7 cellular contexts compared by ENCODE assay signal in the genomic region with DNA sequence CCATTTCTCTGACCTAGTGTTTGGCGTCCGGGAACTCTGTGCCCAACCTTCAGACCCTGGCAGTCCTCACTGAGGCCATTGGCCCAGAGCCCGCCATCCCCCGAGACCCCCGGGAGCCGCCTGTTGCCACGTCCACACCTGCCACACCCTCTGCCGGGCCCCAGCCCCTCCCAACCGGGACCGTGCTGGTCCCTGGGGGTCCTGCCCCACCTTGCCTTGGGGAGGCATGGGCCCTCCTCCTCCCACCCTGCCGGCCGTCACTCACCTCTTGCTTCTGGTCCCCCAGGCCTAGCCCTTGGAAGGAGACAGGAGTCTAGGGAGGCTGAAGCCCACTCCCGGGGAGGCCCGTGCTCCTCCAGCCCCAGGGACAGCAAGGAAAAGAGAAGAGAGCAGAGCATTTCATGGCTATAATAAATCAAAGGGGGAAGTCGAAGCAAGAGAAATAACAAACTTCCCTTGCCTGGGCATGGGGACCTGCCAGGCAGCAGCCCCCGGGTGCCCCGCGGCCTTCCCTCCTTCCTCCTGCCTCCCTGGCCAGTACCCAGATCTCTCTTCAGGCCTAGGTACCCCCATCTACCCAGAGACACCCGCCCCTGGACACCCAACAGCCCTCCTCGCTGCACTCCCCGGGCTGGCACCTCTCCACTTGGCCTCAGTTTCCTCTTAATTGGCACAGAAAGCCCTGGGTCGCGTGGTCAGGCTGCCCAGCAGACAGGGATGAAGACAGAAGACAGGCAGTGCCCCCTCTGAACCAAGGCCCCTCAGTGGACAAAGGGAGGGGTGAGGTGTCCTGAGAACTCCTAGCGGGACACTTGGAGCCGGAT. TPM values are rescaled to one million over a fixed set of nuclear protein-coding genes. Genes with fewer than 3 reads are reported as not detected.
DNase-seq lines count a peak whose midpoint lies in the region; TF ChIP-seq lines count a peak whose summit lies in the region.
"Had no signal": no experiment of that assay in that cellular context is flagged by ENCODE, and none has a peak within 500 bp of the region (broad histone marks: within the 10 kb centered on the region; RNA-seq: fewer than 3 reads in every experiment).

No MANE protein-coding gene starts in this region.

- H3K9me3 ChIP-seq in esophagus muscularis mucosa: no peaks in the 10 kb centered on the region
- no peaks in the 10 kb centered on the region for H3K9me3 ChIP-seq in thymus (ENCODE audit: control insufficient read depth)

- H3K4me1 ChIP-seq in esophagus muscularis mucosa: peaks cover 13 to 39% (median 25%) of the 10 kb centered on the region in 4 donors
- H3K4me1 ChIP-seq in thymus (ENCODE audit: control insufficient read depth, insufficient read depth, low read length): peaks cover 20% of the 10 kb centered on the region

- TF ChIP-seq CTCF in esophagus muscularis mucosa (IDR thresholded peaks at IDR 0.05): no peak

- 81% methylated on average over 20 of the region's 25 CpGs for WGBS in esophagus muscularis mucosa
- 65% methylated on average over 25 of the region's 25 CpGs for WGBS in thymus

- intact Hi-C loops in esophagus muscularis mucosa (cut with DNase I): no loop called here

- H3K27me3 Mint-ChIP-seq in activated CD4-positive, alpha-beta T cell treated with anti-CD3 and anti-CD28 coated beads, Interleukin-2, amount 10 ng/mL, durations not matched to agents 7 days and 5 days: no peaks in the 10 kb centered on the region

- H3K27me3 ChIP-seq in esophagus muscularis mucosa (no peaks in the 10 kb centered on the region), thymus (ENCODE audit: control insufficient read depth, insufficient read depth) (no peaks in the 10 kb centered on the region)

- no peak for DNase-seq in activated CD4-positive, alpha-beta T cell treated with anti-CD3 and anti-CD28 coated beads, Interleukin-2, amount 10 ng/mL, durations not matched to agents 7 days and 5 days
- DNase-seq in activated CD4-positive, alpha-beta T cell treated with anti-CD3 and anti-CD28 coated beads for 48 hours: no peak
- DNase-seq in esophagus muscularis mucosa (ENCODE audit: extremely low spot score): no peak
- DNase-seq in HuH-7.5 (ENCODE audit: low spot score): no peak
- DNase-seq in stimulated activated CD4-positive, alpha-beta T cell treated with anti-CD3 and anti-CD28 coated beads, Interleukin-4, amount 100 ng/mL, for 4 hours: no peak
- DNase-seq: NCI-H146 had no signal

- no peaks in the 10 kb centered on the region for H3K36me3 Mint-ChIP-seq in activated CD4-positive, alpha-beta T cell treated with anti-CD3 and anti-CD28 coated beads, Interleukin-2, amount 10 ng/mL, durations not matched to agents 7 days and 5 days (ENCODE audit: low read depth)

- H3K27ac Mint-ChIP-seq in activated CD4-positive, alpha-beta T cell treated with anti-CD3 and anti-CD28 coated beads, Interleukin-2, amount 10 ng/mL, durations not matched to agents 7 days and 5 days: peak overlapping the region; percentile 94

- CTCF ChIA-PET in activated CD4-positive, alpha-beta T cell treated with anti-CD3 and anti-CD28 coated beads, Interleukin-2, amount 10 ng/mL, durations not matched to agents 7 days and 5 days (lab: Charles Lee): interaction anchor here (0.6 to 1.3 kb wide), 3 partner anchors 9 to 547 kb away, joined by 3 read pairs; no protein-coding TSS in a partner anchor

- no peaks in the 10 kb centered on the region for H3K9me3 Mint-ChIP-seq in activated CD4-positive, alpha-beta T cell treated with anti-CD3 and anti-CD28 coated beads, Interleukin-2, amount 10 ng/mL, durations not matched to agents 7 days and 5 days

- TF ChIP-seq POLR2A in esophagus muscularis mucosa (IDR thresholded peaks at IDR 0.05; ENCODE audit: low read depth): no peak

- no peak overlapping the region for H3K4me3 Mint-ChIP-seq in activated CD4-positive, alpha-beta T cell treated with anti-CD3 and anti-CD28 coated beads, Interleukin-2, amount 10 ng/mL, durations not matched to agents 7 days and 5 days

- H3K36me3 ChIP-seq in esophagus muscularis mucosa: no peaks in the 10 kb centered on the region
- H3K36me3 ChIP-seq in thymus (ENCODE audit: control insufficient read depth, insufficient read depth): no peaks in the 10 kb centered on the region

- no peak for TF ChIP-seq EP300 in esophagus muscularis mucosa (IDR thresholded peaks at IDR 0.05)

- POLR2A ChIA-PET in activated CD4-positive, alpha-beta T cell treated with anti-CD3 and anti-CD28 coated beads, Interleukin-2, amount 10 ng/mL, durations not matched to agents 7 days and 5 days (lab: Charles Lee): no interaction called here

- H3K27ac ChIP-seq in esophagus muscularis mucosa (replicated peaks in 1 of 4) (peak overlapping the region; percentile 63 to 81 (median 78)), thymus (ENCODE audit: low read depth) (peak overlapping the region; percentile 85)

- H3K4me3 ChIP-seq in esophagus muscularis mucosa (peak overlapping the region in 3 of 4 donors; percentile 7 to 31 (median 20)), thymus (ENCODE audit: low read length) (no peak overlapping the region)

- H3K4me1 Mint-ChIP-seq in activated CD4-positive, alpha-beta T cell treated with anti-CD3 and anti-CD28 coated beads, Interleukin-2, amount 10 ng/mL, durations not matched to agents 7 days and 5 days: peaks cover 44% of the 10 kb centered on the region

RNA-seq across cellular contexts. Expression of gene SLC39A13, which starts 13.0 kb away (rescaled TPM):
- 10 to 100 TPM; 22.4 to 28.1 TPM for total RNA-seq in activated CD4-positive, alpha-beta T cell treated with anti-CD3 and anti-CD28 coated beads, Interleukin-2, amount 10 ng/mL, durations not matched to agents 7 days and 5 days
- total RNA-seq in esophagus muscularis mucosa: 100 to 1,000 TPM in 2 of 4 donors, 10 to 100 TPM in 2; 91.9 to 251 (median 129) TPM
- 37.1 TPM for polyA plus RNA-seq in thymus

RNA-seq across cellular contexts. Expression of gene SPI1, which starts 17.1 kb away (rescaled TPM):
- not detected for total RNA-seq in activated CD4-positive, alpha-beta T cell treated with anti-CD3 and anti-CD28 coated beads, Interleukin-2, amount 10 ng/mL, durations not matched to agents 7 days and 5 days
- total RNA-seq in esophagus muscularis mucosa: 10 to 100 TPM; 17.6 to 34.6 (median 20.5) TPM
- 40.0 TPM for polyA plus RNA-seq in thymus

RNA-seq across cellular contexts. Expression of gene PSMC3, which starts 30.8 kb away (rescaled TPM):
- 100 to 1,000 TPM; 153 to 162 TPM for total RNA-seq in activated CD4-positive, alpha-beta T cell treated with anti-CD3 and anti-CD28 coated beads, Interleukin-2, amount 10 ng/mL, durations not matched to agents 7 days and 5 days
- total RNA-seq in esophagus muscularis mucosa: 100 to 1,000 TPM; 163 to 197 (median 182) TPM
- 104 TPM for polyA plus RNA-seq in thymus

RNA-seq across cellular contexts. Expression of gene MYBPC3, which starts 42.9 kb away (rescaled TPM):
- total RNA-seq in activated CD4-positive, alpha-beta T cell treated with anti-CD3 and anti-CD28 coated beads, Interleukin-2, amount 10 ng/mL, durations not matched to agents 7 days and 5 days: not detected
- under 1 TPM in 2 of 4 donors, not detected in 2; 0.06 to 0.17 TPM for total RNA-seq in esophagus muscularis mucosa
- polyA plus RNA-seq in thymus: 0.55 TPM

RNA-seq across cellular contexts. Expression of gene RAPSN, which starts 53.5 kb away (rescaled TPM):
- under 1 TPM; 0.48 to 0.50 TPM for total RNA-seq in activated CD4-positive, alpha-beta T cell treated with anti-CD3 and anti-CD28 coated beads, Interleukin-2, amount 10 ng/mL, durations not matched to agents 7 days and 5 days
- total RNA-seq in esophagus muscularis mucosa: 1 to 10 TPM in 1 of 4 donors, under 1 TPM in 3; 0.42 to 1.4 (median 0.70) TPM
- 0.66 TPM for polyA plus RNA-seq in thymus

Comparison
In these comparisons a context has a peak if more than half of its experiments do, and no peak if none do; other contexts are left out.
1. RNA of gene SPI1, which starts 17.1 kb away (total RNA-seq): 17.6 to 34.6 TPM in esophagus muscularis mucosa; not detected in activated CD4-positive, alpha-beta T cell treated with anti-CD3 and anti-CD28 coated beads, Interleukin-2, amount 10 ng/mL, durations not matched to agents 7 days and 5 days; every median in the first group is over 10 times any median in the second.